ENCODE assay signal across 1 cellular context in the genomic region with DNA sequence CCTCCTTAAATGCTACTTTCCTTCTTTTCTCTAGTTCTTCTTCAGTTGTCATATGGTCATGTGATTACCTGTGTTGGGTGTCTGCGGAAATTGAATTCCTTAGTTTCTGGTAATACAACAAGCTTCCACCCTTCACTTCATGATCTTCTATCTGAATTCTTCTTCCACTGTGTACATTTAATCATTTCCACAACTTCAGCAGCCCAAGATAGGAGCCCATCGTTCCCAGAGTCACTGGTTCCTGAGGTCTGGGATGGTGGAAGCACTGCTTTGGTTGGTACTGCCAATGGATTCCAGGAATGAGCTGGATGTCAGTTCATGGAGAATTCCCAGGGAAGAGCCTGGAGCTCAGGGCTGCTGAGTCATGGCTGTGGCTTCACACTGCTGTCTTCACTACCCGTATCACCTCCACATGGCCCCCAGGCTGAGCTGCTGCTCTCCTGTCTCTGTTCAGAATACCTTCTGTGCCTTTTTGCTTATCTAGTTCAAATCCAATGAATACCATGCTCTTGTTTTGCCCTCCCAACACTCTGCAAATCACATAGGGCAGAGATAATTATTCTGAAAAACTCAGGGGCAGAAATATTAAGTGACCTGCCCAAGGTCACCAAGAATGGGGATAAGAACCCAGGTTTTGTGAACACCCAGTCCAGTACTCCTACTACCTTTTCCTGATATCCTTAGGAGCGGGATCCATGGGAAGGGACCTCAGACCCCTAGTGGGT.
TF ChIP-seq lines count a peak whose summit lies in the region.

No MANE protein-coding gene starts in this region.

TF ChIP-seq in GM12878, 131 proteins besides CTCF, POLR2A, EP300 and RAD21 (continued from another document):
- TF ChIP-seq, protein P1, sequence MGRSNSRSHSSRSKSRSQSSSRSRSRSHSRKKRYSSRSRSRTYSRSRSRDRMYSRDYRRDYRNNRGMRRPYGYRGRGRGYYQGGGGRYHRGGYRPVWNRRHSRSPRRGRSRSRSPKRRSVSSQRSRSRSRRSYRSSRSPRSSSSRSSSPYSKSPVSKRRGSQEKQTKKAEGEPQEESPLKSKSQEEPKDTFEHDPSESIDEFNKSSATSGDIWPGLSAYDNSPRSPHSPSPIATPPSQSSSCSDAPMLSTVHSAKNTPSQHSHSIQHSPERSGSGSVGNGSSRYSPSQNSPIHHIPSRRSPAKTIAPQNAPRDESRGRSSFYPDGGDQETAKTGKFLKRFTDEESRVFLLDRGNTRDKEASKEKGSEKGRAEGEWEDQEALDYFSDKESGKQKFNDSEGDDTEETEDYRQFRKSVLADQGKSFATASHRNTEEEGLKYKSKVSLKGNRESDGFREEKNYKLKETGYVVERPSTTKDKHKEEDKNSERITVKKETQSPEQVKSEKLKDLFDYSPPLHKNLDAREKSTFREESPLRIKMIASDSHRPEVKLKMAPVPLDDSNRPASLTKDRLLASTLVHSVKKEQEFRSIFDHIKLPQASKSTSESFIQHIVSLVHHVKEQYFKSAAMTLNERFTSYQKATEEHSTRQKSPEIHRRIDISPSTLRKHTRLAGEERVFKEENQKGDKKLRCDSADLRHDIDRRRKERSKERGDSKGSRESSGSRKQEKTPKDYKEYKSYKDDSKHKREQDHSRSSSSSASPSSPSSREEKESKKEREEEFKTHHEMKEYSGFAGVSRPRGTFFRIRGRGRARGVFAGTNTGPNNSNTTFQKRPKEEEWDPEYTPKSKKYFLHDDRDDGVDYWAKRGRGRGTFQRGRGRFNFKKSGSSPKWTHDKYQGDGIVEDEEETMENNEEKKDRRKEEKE (IDR thresholded peaks at IDR 0.05), result no peak
- TF ChIP-seq ZNF592 (IDR thresholded peaks at IDR 0.05), result no peak
- TF ChIP-seq MTA2 (IDR thresholded peaks at IDR 0.05; ENCODE audit: low read depth), result no peak
- no peak for TF ChIP-seq WRNIP1 (IDR thresholded peaks at IDR 0.05; ENCODE audit: borderline replicate concordance, low read depth, low read length)
- TF ChIP-seq FOS (IDR thresholded peaks at IDR 0.05; ENCODE audit: borderline replicate concordance, extremely low read depth, insufficient read length), result no peak
- TF ChIP-seq BACH1 (IDR thresholded peaks at IDR 0.05; ENCODE audit: borderline replicate concordance), result no peak
- TF ChIP-seq KLF5 (IDR thresholded peaks at IDR 0.05; ENCODE audit: partially characterized antibody), result no peak
- TF ChIP-seq REST (IDR thresholded peaks at IDR 0.05; ENCODE audit: low read depth, low read length), result no peak
- TF ChIP-seq USF1 (IDR thresholded peaks at IDR 0.05; ENCODE audit: borderline replicate concordance, extremely low read length, insufficient read depth, low read depth, low read length), result no peak
- TF ChIP-seq PBX3 (IDR thresholded peaks at IDR 0.05; ENCODE audit: insufficient replicate concordance, low read depth, low read length), result no peak
